18 cellular contexts compared by ENCODE assay signal in the genomic region with DNA sequence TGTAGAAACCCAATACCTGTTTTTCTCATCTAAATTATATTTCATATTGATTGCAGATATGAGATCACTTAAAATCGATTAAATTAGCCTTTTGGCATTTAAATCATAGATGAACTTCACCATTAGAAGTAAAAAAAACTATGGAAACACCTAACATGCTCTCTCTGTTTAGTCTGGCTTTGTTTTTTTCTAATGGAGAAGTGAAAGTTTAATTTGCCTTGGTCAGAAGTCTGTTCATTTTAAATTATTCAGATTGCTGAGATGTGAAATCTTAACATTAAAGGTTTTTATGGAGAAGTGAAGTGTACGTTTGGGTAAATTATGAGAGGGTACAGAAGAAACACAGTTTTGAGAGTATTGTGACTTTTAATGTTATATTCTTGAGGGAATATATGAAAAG. TPM values are rescaled to one million over a fixed set of nuclear protein-coding genes. Genes with fewer than 3 reads are reported as not detected.
DNase-seq lines count a peak whose midpoint lies in the region; ATAC-seq and TF ChIP-seq lines count a peak whose summit lies in the region.
"Had no signal": no experiment of that assay in that cellular context is flagged by ENCODE, and none has a peak within 500 bp of the region (broad histone marks: within the 10 kb centered on the region; RNA-seq: fewer than 3 reads in every experiment).

No MANE protein-coding gene starts in this region.

- no peak overlapping the region for H2AFZ ChIP-seq in H9 (ENCODE audit: low read length)

- no peaks in the 10 kb centered on the region for H3K9me3 ChIP-seq in heart right ventricle
- H3K9me3 ChIP-seq in H9 (ENCODE audit: control insufficient read depth, low read depth, low read length), result no peaks in the 10 kb centered on the region
- H3K9me3 ChIP-seq: BLaER1, HAP-1 had no signal

- H3K4me3 ChIP-seq in heart right ventricle, result no peak overlapping the region
- H3K4me3 ChIP-seq: BLaER1, GM12878, HAP-1 had no signal

- no peak overlapping the region for H3K23ac ChIP-seq in H9 (ENCODE audit: insufficient read length, low read depth, low read length)

- no peak overlapping the region for H2BK15ac ChIP-seq in H9 (ENCODE audit: low read depth, low read length)

- no peak overlapping the region for H2BK120ac ChIP-seq in H9 (ENCODE audit: low read depth, low read length, poor library complexity, severe bottlenecking)

- no peak overlapping the region for H3T11ph ChIP-seq in H9 (ENCODE audit: low read length)

- ATAC-seq in activated B cell treated with CpG ODN at 0.5 μM for 24 hours (ENCODE audit: low read depth), result no peak
- ATAC-seq in heart right ventricle, result no peak
- ATAC-seq: GM12878 had no signal

- peaks cover 14% of the 10 kb centered on the region for H3K36me3 Mint-ChIP-seq in activated naive CD4-positive, alpha-beta T cell treated with anti-CD3 and anti-CD28 coated beads, Interleukin-2, amount 10 ng/mL, durations not matched to agents 7 days and 5 days
- H3K36me3 Mint-ChIP-seq in activated naive CD4-positive, alpha-beta T cell treated with anti-CD3 and anti-CD28 coated beads for 36 hours (ENCODE audit: low read depth), result peaks cover 10% of the 10 kb centered on the region
- peaks cover 50% of the 10 kb centered on the region for H3K36me3 Mint-ChIP-seq in activated B cell treated with CpG ODN at 0.5 μM for 24 hours (ENCODE audit: low read depth)
- peaks cover 38% of the 10 kb centered on the region for H3K36me3 Mint-ChIP-seq in nephron progenitor cell (ENCODE audit: low read depth)
- peaks cover 38% of the 10 kb centered on the region for H3K36me3 Mint-ChIP-seq in activated T-helper 2 cell treated with anti-CD3 and anti-CD28 coated beads, Interferon-gamma antibody, Interleukin-2, Interleukin-4, amounts not matched to agents 10 μg/mL and 5 μg/mL and 100 μg/mL, durations not matched to agents 14 hours and 24 hours and 36 hours (ENCODE audit: low read depth)
- H3K36me3 Mint-ChIP-seq in H9 (ENCODE audit: insufficient read depth in 1 of 3, low read depth in 3 of 3), result peaks cover 20 to 64% (median 42%) of the 10 kb centered on the region in 3 experiments; a peak in 6 of 7 replicates

- H3K36me3 ChIP-seq in heart right ventricle, result peaks cover 0 to 77% (median 32%) of the 10 kb centered on the region in 9 donors

- H2AK5ac ChIP-seq in H9 (ENCODE audit: insufficient read length, low read length), result no peak overlapping the region

- no peaks in the 10 kb centered on the region for H3K23me2 ChIP-seq in H9 (ENCODE audit: insufficient read length, low read depth, low read length, poor library complexity, severe bottlenecking)

- H4K8ac ChIP-seq in H9 (replicated peaks; ENCODE audit: insufficient read length, low read depth, low read length), result no peak overlapping the region

- POLR2A ChIA-PET in activated B cell treated with CpG ODN at 0.5 μM for 24 hours (lab: Charles Lee), result interaction anchor here (0.7 kb wide), 1 partner anchor 1207 kb away, joined by 3 read pairs; a partner anchor contains a TSS

- no peak for DNase-seq in activated naive CD4-positive, alpha-beta T cell treated with anti-CD3 and anti-CD28 coated beads, Interleukin-2, amount 10 ng/mL, durations not matched to agents 7 days and 5 days
- DNase-seq in activated naive CD4-positive, alpha-beta T cell treated with anti-CD3 and anti-CD28 coated beads for 36 hours, result no peak
- no peak for DNase-seq in activated B cell treated with CpG ODN at 0.5 μM for 24 hours
- no peak for DNase-seq in nephron progenitor cell
- no peak for DNase-seq in heart right ventricle
- no peak for DNase-seq in activated T-helper 2 cell treated with anti-CD3 and anti-CD28 coated beads, Interferon-gamma antibody, Interleukin-2, Interleukin-4, amounts not matched to agents 10 μg/mL and 5 μg/mL and 100 μg/mL, durations not matched to agents 14 hours and 24 hours and 36 hours (ENCODE audit: low spot score)
- no peak for DNase-seq in H9
- DNase-seq: 8988T; Calu3; CD4-positive, alpha-beta memory T cell; DMS53; DND-41; EL had no signal

- no peak overlapping the region for H3K56ac ChIP-seq in H9 (ENCODE audit: insufficient read length, low read depth, low read length)

- no peak overlapping the region for H3K4me2 ChIP-seq in H9 (ENCODE audit: insufficient read depth, insufficient read length, low read length)
- H3K4me2 ChIP-seq: BLaER1 had no signal

- H4K20me1 ChIP-seq in H9 (ENCODE audit: control insufficient read depth, insufficient read depth, insufficient read length), result no peaks in the 10 kb centered on the region

- CTCF ChIA-PET in activated naive CD4-positive, alpha-beta T cell treated with anti-CD3 and anti-CD28 coated beads, Interleukin-2, amount 10 ng/mL, durations not matched to agents 7 days and 5 days (lab: Charles Lee), result no interaction called here
- CTCF ChIA-PET in activated naive CD4-positive, alpha-beta T cell treated with anti-CD3 and anti-CD28 coated beads for 36 hours (lab: Charles Lee), result no interaction called here
- CTCF ChIA-PET in activated B cell treated with CpG ODN at 0.5 μM for 24 hours (lab: Charles Lee), result no interaction called here

- no peak overlapping the region for H2BK12ac ChIP-seq in H9 (ENCODE audit: insufficient read length, low read depth, low read length)

- no peak overlapping the region for H3K27ac ChIP-seq in heart right ventricle
- H3K27ac ChIP-seq in H9 (ENCODE audit: insufficient read length, low read depth, low read length), result no peak overlapping the region
- H3K27ac ChIP-seq: BLaER1, HL-60 had no signal

- H3K79me1 ChIP-seq in H9 (ENCODE audit: insufficient read depth, low read depth, low read length, poor library complexity, severe bottlenecking), result peaks cover 2% of the 10 kb centered on the region

- no peak overlapping the region for H4K91ac ChIP-seq in H9 (ENCODE audit: insufficient read length, low read depth, low read length)

- H3K4me1 Mint-ChIP-seq in activated naive CD4-positive, alpha-beta T cell treated with anti-CD3 and anti-CD28 coated beads, Interleukin-2, amount 10 ng/mL, durations not matched to agents 7 days and 5 days, result no peaks in the 10 kb centered on the region
- H3K4me1 Mint-ChIP-seq in activated naive CD4-positive, alpha-beta T cell treated with anti-CD3 and anti-CD28 coated beads for 36 hours (ENCODE audit: low read depth), result peaks cover 17% of the 10 kb centered on the region
- H3K4me1 Mint-ChIP-seq in activated B cell treated with CpG ODN at 0.5 μM for 24 hours (peaks cover 3% of the 10 kb centered on the region), nephron progenitor cell (no peaks in the 10 kb centered on the region), H9 (no peaks in the 10 kb centered on the region; a peak in 1 of 4 replicates)
- peaks cover 8% of the 10 kb centered on the region for H3K4me1 Mint-ChIP-seq in activated T-helper 2 cell treated with anti-CD3 and anti-CD28 coated beads, Interferon-gamma antibody, Interleukin-2, Interleukin-4, amounts not matched to agents 10 μg/mL and 5 μg/mL and 100 μg/mL, durations not matched to agents 14 hours and 24 hours and 36 hours (ENCODE audit: low read depth)
- H3K4me1 Mint-ChIP-seq: CD14-positive monocyte had no signal

- WGBS in heart right ventricle, 2 donors, result 90 to 92% methylated on average over 2 of the region's 2 CpGs
- WGBS in H9 (ENCODE audit: extremely low coverage, insufficient read length, low lambda C conversion rate), result 100% methylated on average over 1 of the region's 2 CpGs

- H3K27ac Mint-ChIP-seq in activated naive CD4-positive, alpha-beta T cell treated with anti-CD3 and anti-CD28 coated beads, Interleukin-2, amount 10 ng/mL, durations not matched to agents 7 days and 5 days, result peak overlapping the region; percentile 35
- H3K27ac Mint-ChIP-seq in activated naive CD4-positive, alpha-beta T cell treated with anti-CD3 and anti-CD28 coated beads for 36 hours, result no peak overlapping the region
- peak overlapping the region; percentile 54 for H3K27ac Mint-ChIP-seq in activated B cell treated with CpG ODN at 0.5 μM for 24 hours
- peak overlapping the region; percentile 20 for H3K27ac Mint-ChIP-seq in nephron progenitor cell
- no peak overlapping the region for H3K27ac Mint-ChIP-seq in activated T-helper 2 cell treated with anti-CD3 and anti-CD28 coated beads, Interferon-gamma antibody, Interleukin-2, Interleukin-4, amounts not matched to agents 10 μg/mL and 5 μg/mL and 100 μg/mL, durations not matched to agents 14 hours and 24 hours and 36 hours
- no peak overlapping the region for H3K27ac Mint-ChIP-seq in H9

- H3K79me2 ChIP-seq in H9 (ENCODE audit: insufficient read depth, low read length), result peaks cover 15% of the 10 kb centered on the region; the same call in 1 of the 2 replicates

- H3K9ac ChIP-seq in H9 (ENCODE audit: extremely low read depth, insufficient read length, low read length), result no peak overlapping the region
- H3K9ac ChIP-seq: BLaER1 had no signal

- H2BK20ac ChIP-seq in H9 (ENCODE audit: low read depth, low read length, poor library complexity, severe bottlenecking), result no peak overlapping the region

- intact Hi-C loops in activated naive CD4-positive, alpha-beta T cell treated with anti-CD3 and anti-CD28 coated beads for 36 hours (cut with micrococcal nuclease), result no loop called here
- intact Hi-C loops in activated B cell treated with CpG ODN at 0.5 μM for 24 hours (cut with micrococcal nuclease) (no loop called here), heart right ventricle (cut with DNase I) (loop anchor here in 1 of 10 donors (10.0 kb wide), 1 partner anchor 205 kb away; a partner anchor contains a TSS)
- intact Hi-C loops in activated T-helper 2 cell treated with anti-CD3 and anti-CD28 coated beads, Interferon-gamma antibody, Interleukin-2, Interleukin-4, amounts not matched to agents 10 μg/mL and 5 μg/mL and 100 μg/mL, durations not matched to agents 14 hours and 24 hours and 36 hours (cut with micrococcal nuclease), result no loop called here

- H3K4me1 ChIP-seq in heart right ventricle (peaks cover 0 to 28% (median 23%) of the 10 kb centered on the region in 9 donors), H9 (ENCODE audit: insufficient read depth, low read length) (no peaks in the 10 kb centered on the region; the same call in 1 of the 2 replicates)
- H3K4me1 ChIP-seq: HAP-1 had no signal

- H3K27me3 Mint-ChIP-seq in activated naive CD4-positive, alpha-beta T cell treated with anti-CD3 and anti-CD28 coated beads, Interleukin-2, amount 10 ng/mL, durations not matched to agents 7 days and 5 days, result no peaks in the 10 kb centered on the region
- no peaks in the 10 kb centered on the region for H3K27me3 Mint-ChIP-seq in activated naive CD4-positive, alpha-beta T cell treated with anti-CD3 and anti-CD28 coated beads for 36 hours (ENCODE audit: low read depth)
- H3K27me3 Mint-ChIP-seq in activated B cell treated with CpG ODN at 0.5 μM for 24 hours (no peaks in the 10 kb centered on the region), nephron progenitor cell (ENCODE audit: low read depth, poor library complexity) (no peaks in the 10 kb centered on the region), H9 (ENCODE audit: low read depth) (no peaks in the 10 kb centered on the region)
- no peaks in the 10 kb centered on the region for H3K27me3 Mint-ChIP-seq in activated T-helper 2 cell treated with anti-CD3 and anti-CD28 coated beads, Interferon-gamma antibody, Interleukin-2, Interleukin-4, amounts not matched to agents 10 μg/mL and 5 μg/mL and 100 μg/mL, durations not matched to agents 14 hours and 24 hours and 36 hours (ENCODE audit: low read depth)
- H3K27me3 Mint-ChIP-seq: CD4-positive, alpha-beta memory T cell had no signal

- TF ChIP-seq CTCF in activated B cell treated with CpG ODN at 0.5 μM for 24 hours (IDR thresholded peaks at IDR 0.05) (no peak), nephron progenitor cell (IDR thresholded peaks at IDR 0.05) (no peak), heart right ventricle (IDR thresholded peaks at IDR 0.05) (no peak), H9 (conservative IDR thresholded peaks at IDR 0.05) (no peak)

- H3K9me3 Mint-ChIP-seq in activated naive CD4-positive, alpha-beta T cell treated with anti-CD3 and anti-CD28 coated beads, Interleukin-2, amount 10 ng/mL, durations not matched to agents 7 days and 5 days, result no peaks in the 10 kb centered on the region
- no peaks in the 10 kb centered on the region for H3K9me3 Mint-ChIP-seq in activated naive CD4-positive, alpha-beta T cell treated with anti-CD3 and anti-CD28 coated beads for 36 hours
- no peaks in the 10 kb centered on the region for H3K9me3 Mint-ChIP-seq in activated B cell treated with CpG ODN at 0.5 μM for 24 hours
- H3K9me3 Mint-ChIP-seq in nephron progenitor cell, result no peaks in the 10 kb centered on the region
- no peaks in the 10 kb centered on the region for H3K9me3 Mint-ChIP-seq in activated T-helper 2 cell treated with anti-CD3 and anti-CD28 coated beads, Interferon-gamma antibody, Interleukin-2, Interleukin-4, amounts not matched to agents 10 μg/mL and 5 μg/mL and 100 μg/mL, durations not matched to agents 14 hours and 24 hours and 36 hours
- no peaks in the 10 kb centered on the region for H3K9me3 Mint-ChIP-seq in H9
- H3K9me3 Mint-ChIP-seq: CD14-positive monocyte; CD4-positive, alpha-beta memory T cell had no signal

- H3K14ac ChIP-seq in H9 (ENCODE audit: insufficient read depth, low read length), result no peak overlapping the region

- no peak overlapping the region for H3K4me3 Mint-ChIP-seq in activated naive CD4-positive, alpha-beta T cell treated with anti-CD3 and anti-CD28 coated beads, Interleukin-2, amount 10 ng/mL, durations not matched to agents 7 days and 5 days
- H3K4me3 Mint-ChIP-seq in activated naive CD4-positive, alpha-beta T cell treated with anti-CD3 and anti-CD28 coated beads for 36 hours, result no peak overlapping the region
- no peak overlapping the region for H3K4me3 Mint-ChIP-seq in activated B cell treated with CpG ODN at 0.5 μM for 24 hours
- no peak overlapping the region for H3K4me3 Mint-ChIP-seq in nephron progenitor cell
- H3K4me3 Mint-ChIP-seq in activated T-helper 2 cell treated with anti-CD3 and anti-CD28 coated beads, Interferon-gamma antibody, Interleukin-2, Interleukin-4, amounts not matched to agents 10 μg/mL and 5 μg/mL and 100 μg/mL, durations not matched to agents 14 hours and 24 hours and 36 hours (ENCODE audit: low read depth), result no peak overlapping the region
- H3K4me3 Mint-ChIP-seq in H9, result no peak overlapping the region
- H3K4me3 Mint-ChIP-seq: CD14-positive monocyte; CD4-positive, alpha-beta memory T cell had no signal

- no peak overlapping the region for H4K5ac ChIP-seq in H9 (ENCODE audit: insufficient read length, low read depth, low read length)

- H3K18ac ChIP-seq in H9 (ENCODE audit: insufficient read length, low read depth, low read length), result no peak overlapping the region

- H2BK5ac ChIP-seq in H9 (ENCODE audit: insufficient read length, low read length), result no peak overlapping the region

- H3K27me3 ChIP-seq in heart right ventricle (no peaks in the 10 kb centered on the region), H9 (ENCODE audit: insufficient read depth, low read length) (no peaks in the 10 kb centered on the region)
- H3K27me3 ChIP-seq: BLaER1 had no signal

- no peak overlapping the region for H3K4ac ChIP-seq in H9 (ENCODE audit: low read depth, low read length)

RNA-seq across cellular contexts. Expression of a gene that starts 6.7 kb away (rescaled TPM):
- 10 to 100 TPM; 42.7 to 44.1 TPM for total RNA-seq in activated naive CD4-positive, alpha-beta T cell treated with anti-CD3 and anti-CD28 coated beads for 36 hours
- total RNA-seq in activated B cell treated with CpG ODN at 0.5 μM for 24 hours (38.6 and 38.7 TPM in 2 replicates), heart right ventricle (10 to 100 TPM; 44.3 to 61.7 (median 53.9) TPM), H9 (2021) (99.6 and 103 TPM in 2 replicates)
- 10 to 100 TPM; 53.8 to 55.9 TPM for polyA plus RNA-seq in heart right ventricle
- 66.5 and 72.3 TPM in 2 replicates for total RNA-seq in activated T-helper 2 cell treated with anti-CD3 and anti-CD28 coated beads, Interferon-gamma antibody, Interleukin-2, Interleukin-4, amounts not matched to agents 10 μg/mL and 5 μg/mL and 100 μg/mL, durations not matched to agents 14 hours and 24 hours and 36 hours

RNA-seq across cellular contexts. Expression of a gene that starts 17.1 kb away (rescaled TPM):
- 1 to 10 TPM; 6.2 to 6.7 TPM for total RNA-seq in activated naive CD4-positive, alpha-beta T cell treated with anti-CD3 and anti-CD28 coated beads for 36 hours
- 13.1 and 16.2 TPM in 2 replicates for total RNA-seq in activated B cell treated with CpG ODN at 0.5 μM for 24 hours
- 1 to 10 TPM; 1.7 to 4.7 (median 3.4) TPM for total RNA-seq in heart right ventricle
- 1 to 10 TPM; 4.7 to 9.1 TPM for polyA plus RNA-seq in heart right ventricle
- 8.4 and 9.3 TPM in 2 replicates for total RNA-seq in activated T-helper 2 cell treated with anti-CD3 and anti-CD28 coated beads, Interferon-gamma antibody, Interleukin-2, Interleukin-4, amounts not matched to agents 10 μg/mL and 5 μg/mL and 100 μg/mL, durations not matched to agents 14 hours and 24 hours and 36 hours
- 10.6 and 11.1 TPM in 2 replicates for total RNA-seq in H9 (2021)

Comparison
In these comparisons a context has a peak if more than half of its experiments do, and no peak if none do; other contexts are left out.
1. H3K27ac Mint-ChIP-seq: peak in activated naive CD4-positive, alpha-beta T cell treated with anti-CD3 and anti-CD28 coated beads, Interleukin-2, amount 10 ng/mL, durations not matched to agents 7 days and 5 days (single experiment), activated B cell treated with CpG ODN at 0.5 μM for 24 hours (single experiment) and nephron progenitor cell (single experiment); none in activated naive CD4-positive, alpha-beta T cell treated with anti-CD3 and anti-CD28 coated beads for 36 hours (single experiment), activated T-helper 2 cell treated with anti-CD3 and anti-CD28 coated beads, Interferon-gamma antibody, Interleukin-2, Interleukin-4, amounts not matched to agents 10 μg/mL and 5 μg/mL and 100 μg/mL, durations not matched to agents 14 hours and 24 hours and 36 hours (single experiment) and H9 (0 of 3).